ENCODE assay signal across 1 cellular context in the genomic region with DNA sequence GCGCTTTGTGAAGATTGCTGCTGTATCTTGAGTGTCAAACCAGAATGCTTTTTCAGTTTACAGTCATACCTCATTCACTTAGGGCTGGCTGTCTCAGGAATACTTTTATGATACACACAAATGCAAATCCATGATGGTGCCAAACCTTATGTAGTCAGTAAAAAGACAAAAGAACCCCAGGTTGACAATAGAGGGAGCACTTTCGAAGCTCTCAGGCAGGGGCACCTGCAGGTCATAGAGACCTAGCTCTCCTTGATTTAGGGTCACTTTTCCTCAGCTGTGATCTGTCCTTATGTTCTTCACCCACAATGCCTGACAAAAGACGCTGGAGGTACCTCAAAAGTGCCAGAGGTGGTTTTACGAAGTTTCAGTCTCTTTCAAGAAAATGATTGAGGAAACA.
TF ChIP-seq lines count a peak whose summit lies in the region.

No MANE protein-coding gene starts in this region.

TF ChIP-seq in GM23338, 12 proteins besides CTCF, POLR2A, EP300 and RAD21 (continued from another document):
- TF ChIP-seq ZNF462 (CRISPR knock-in tag; IDR thresholded peaks at IDR 0.05): no peak
